ENCODE assay signal across 24 cellular contexts in genomic region chr18:56787392-56787791, GRCh38.
"Had no signal": no experiment of that assay in that cellular context is flagged by ENCODE, and none has a peak within 500 bp of the region (broad histone marks: within the 10 kb centered on the region; RNA-seq: fewer than 3 reads in every experiment).

No MANE protein-coding gene starts in this region.

- H3K27me3 Mint-ChIP-seq: IgD-negative memory B cell, T-cell had no signal

- H3K27ac ChIP-seq: KMS-11, SJSA1, SK-N-MC had no signal

- H3K4me3 Mint-ChIP-seq: IgD-negative memory B cell, T-cell had no signal

- H3K9me3 ChIP-seq: SJSA1 had no signal

- H3K27me3 ChIP-seq: SJSA1 had no signal

- H3K9ac ChIP-seq: KMS-11 had no signal

- H3K9me3 Mint-ChIP-seq: IgD-negative memory B cell, T-cell had no signal

- H3K4me3 ChIP-seq: K562, SJSA1, SK-N-MC had no signal

- H3K4me1 Mint-ChIP-seq: T-cell had no signal

- DNase-seq: Kasumi-1, MM.1S, NCI-H1092 treated with DMSO at 0.1 percent for 48 hours, NCI-H1436, NCI-H1694 treated with DMSO at 0.1 percent for 48 hours, NCI-H1930, NCI-H2081, NCI-H2107, NCI-H2171 treated with DMSO at 0.1 percent for 48 hours, NCI-H345, NCI-H446 treated with DMSO at 0.1 percent for 48 hours, NCI-H510A treated with DMSO at 0.1 percent for 48 hours, NCI-H526, NCI-H774, Right ventricle myocardium superior, RPMI8226, SIG-M5, SW 1271, T-cell had no signal

- H3K27ac Mint-ChIP-seq: IgD-negative memory B cell, T-cell had no signal

- ATAC-seq: K562, T-cell had no signal

- H3K4me2 ChIP-seq: KMS-11 had no signal

- H3K4me1 ChIP-seq: SJSA1 had no signal
